In genomic region chr2:120251863-120252206, GRCh38 we compare ENCODE assay signal across 8 cellular contexts. TPM values are rescaled to one million over a fixed set of nuclear protein-coding genes. Genes with fewer than 3 reads are reported as not detected.
DNase-seq lines count a peak whose midpoint lies in the region; ATAC-seq and TF ChIP-seq lines count a peak whose summit lies in the region.

No MANE protein-coding gene starts in this region.

- H3K4me3 Mint-ChIP-seq in naive thymus-derived CD4-positive, alpha-beta T cell: peak overlapping the region; percentile 94 to 100 (median 98)

- H2AFZ ChIP-seq in Loucy (ENCODE audit: low read length): peak overlapping the region; percentile 99

- ATAC-seq in naive thymus-derived CD4-positive, alpha-beta T cell: no peak
- no peak for ATAC-seq in HG02981 (IDR thresholded peaks at IDR 0.05; ENCODE audit: unreplicated experiment)

- H3K9me3 Mint-ChIP-seq in naive thymus-derived CD4-positive, alpha-beta T cell: peaks cover 0 to 7% (median 0%) of the 10 kb centered on the region in 11 donors

- POLR2A ChIA-PET in naive thymus-derived CD4-positive, alpha-beta T cell (lab: Charles Lee): interaction anchor here (0.5 to 8.6 kb wide), 10 partner anchors 19 to 573 kb away, joined by 3 to 73 read pairs (median 4); partner anchors contain the start of genes TMEM177 and TMEM185B

- peaks cover 31% of the 10 kb centered on the region for H3K79me2 ChIP-seq in Loucy (ENCODE audit: insufficient read depth, low read length)

- peaks cover 0 to 29% (median 0%) of the 10 kb centered on the region in 5 donors for H3K36me3 Mint-ChIP-seq in naive thymus-derived CD4-positive, alpha-beta T cell

- no peaks in the 10 kb centered on the region for H3K9me2 ChIP-seq in Loucy (replicated peaks; ENCODE audit: low read depth, low read length)

- intact Hi-C loops in naive thymus-derived CD4-positive, alpha-beta T cell (cut with micrococcal nuclease): loop anchor here (1.0 to 5.0 kb wide), 14 partner anchors 9 to 1485 kb away; partner anchors contain the start of genes TMEM185B (in 2 of the 2), C2orf76 (in 1 of the 2), DBI (in 1 of the 2) and EPB41L5 (in 1 of the 2)

- H4K20me1 ChIP-seq in Loucy (ENCODE audit: insufficient read depth, low read length, poor library complexity, severe bottlenecking): no peaks in the 10 kb centered on the region

- H3K4me3 ChIP-seq in BE2C (ENCODE audit: low read depth, low read length) (peak overlapping the region; percentile 62), Loucy (ENCODE audit: low read length, poor library complexity, severe bottlenecking) (peak overlapping the region; percentile 79), choroid plexus epithelial cell (ENCODE audit: low read depth, low read length) (peak overlapping the region; percentile 84)
- peak overlapping the region; percentile 81 for H3K4me3 ChIP-seq in naive thymus-derived CD4-positive, alpha-beta T cell (ENCODE audit: low read length)

- DNase-seq in BE2C: no peak
- DNase-seq in choroid plexus epithelial cell (ENCODE audit: low read depth): no peak
- peak in 1 of 9 donors; percentile 14 for DNase-seq in naive thymus-derived CD4-positive, alpha-beta T cell
- no peak for DNase-seq in NCI-H446 treated with DMSO at 0.1 percent for 48 hours (lab: John Stamatoyannopoulos, UW)
- DNase-seq in NCI-H187 (lab: John Stamatoyannopoulos, UW): no peak
- DNase-seq in DMS 273 treated with DMSO at 0.1 percent for 48 hours (lab: John Stamatoyannopoulos, UW): no peak

- H3F3A ChIP-seq in Loucy (ENCODE audit: low read depth): no peaks in the 10 kb centered on the region

- peaks cover 27 to 71% (median 45%) of the 10 kb centered on the region in 7 donors for H3K4me1 Mint-ChIP-seq in naive thymus-derived CD4-positive, alpha-beta T cell

- CTCF ChIA-PET in naive thymus-derived CD4-positive, alpha-beta T cell (lab: Charles Lee): interaction anchor here (0.6 to 1.7 kb wide), 2 partner anchors 72 to 75 kb away, joined by 3 to 4 read pairs; no protein-coding TSS in a partner anchor

- peak overlapping the region; percentile 87 to 98 (median 95) for H3K27ac Mint-ChIP-seq in naive thymus-derived CD4-positive, alpha-beta T cell

- TF ChIP-seq CTCF in BE2C (IDR thresholded peaks at IDR 0.05; ENCODE audit: low read depth, low read length) (no peak), Loucy (conservative IDR thresholded peaks at IDR 0.05; ENCODE audit: low read length) (no peak), choroid plexus epithelial cell (conservative IDR thresholded peaks at IDR 0.05; ENCODE audit: low read depth, low read length) (no peak)

- no peaks in the 10 kb centered on the region for H3K27me3 ChIP-seq in BE2C
- no peaks in the 10 kb centered on the region for H3K27me3 ChIP-seq in Loucy (ENCODE audit: insufficient read depth, low read length, poor library complexity, severe bottlenecking)
- no peaks in the 10 kb centered on the region for H3K27me3 ChIP-seq in naive thymus-derived CD4-positive, alpha-beta T cell (ENCODE audit: control insufficient read depth in 2 of 2, insufficient read depth in 2 of 2, low read length in 2 of 2)

- peaks cover 0 to 9% (median 4%) of the 10 kb centered on the region in 5 donors for H3K27me3 Mint-ChIP-seq in naive thymus-derived CD4-positive, alpha-beta T cell

- H3K36me3 ChIP-seq in BE2C: no peaks in the 10 kb centered on the region
- H3K36me3 ChIP-seq in Loucy (ENCODE audit: insufficient read depth, low read length): no peaks in the 10 kb centered on the region
- H3K36me3 ChIP-seq in naive thymus-derived CD4-positive, alpha-beta T cell (ENCODE audit: control insufficient read depth in 2 of 3, insufficient read depth in 3 of 3, low read length in 3 of 3): peaks cover 0 to 4% (median 0%) of the 10 kb centered on the region in 3 experiments

- H3K27ac ChIP-seq in naive thymus-derived CD4-positive, alpha-beta T cell (ENCODE audit: low read depth, low read length): peak overlapping the region; percentile 76

- H3K4me2 ChIP-seq in Loucy (ENCODE audit: low read depth, low read length, poor library complexity, severe bottlenecking): peak overlapping the region; percentile 95

- H3K9me3 ChIP-seq in BE2C (no peaks in the 10 kb centered on the region), Loucy (ENCODE audit: insufficient read depth, low read depth, low read length) (no peaks in the 10 kb centered on the region)
- no peaks in the 10 kb centered on the region for H3K9me3 ChIP-seq in naive thymus-derived CD4-positive, alpha-beta T cell (ENCODE audit: control insufficient read depth in 2 of 3, low read length in 3 of 3)

- H3K4me1 ChIP-seq in BE2C (peaks cover 6% of the 10 kb centered on the region), Loucy (ENCODE audit: insufficient read depth, low read length, poor library complexity, severe bottlenecking) (peaks cover 53% of the 10 kb centered on the region)
- peaks cover 16% of the 10 kb centered on the region in 2 donors for H3K4me1 ChIP-seq in naive thymus-derived CD4-positive, alpha-beta T cell (ENCODE audit: control insufficient read depth in 2 of 2, insufficient read depth in 2 of 2, low read length in 2 of 2)

- H3K9ac ChIP-seq in Loucy (ENCODE audit: low read depth, low read length, poor library complexity, severe bottlenecking): peak overlapping the region; percentile 70

RNA-seq across cellular contexts. Expression of gene RALB, which starts 0.8 kb away (rescaled TPM):
- polyA plus RNA-seq in BE2C (2012; ENCODE audit: insufficient read depth, insufficient read length, low read depth): 45.6 TPM
- total RNA-seq in naive thymus-derived CD4-positive, alpha-beta T cell: 100 to 1,000 TPM in 1 of 5 experiments, 10 to 100 TPM in 3, 1 to 10 TPM in 1; 8.7 to 119 (median 11.6) TPM
- 10 to 100 TPM; 25.9 to 28.2 TPM for polyA plus RNA-seq in naive thymus-derived CD4-positive, alpha-beta T cell

RNA-seq across cellular contexts. Expression of gene TMEM185B, which starts 28.6 kb away (rescaled TPM):
- polyA plus RNA-seq in BE2C (2012; ENCODE audit: insufficient read depth, insufficient read length, low read depth): 19.6 TPM
- total RNA-seq in naive thymus-derived CD4-positive, alpha-beta T cell: 10 to 100 TPM; 14.9 to 36.8 (median 19.5) TPM
- polyA plus RNA-seq in naive thymus-derived CD4-positive, alpha-beta T cell: 10 to 100 TPM; 17.9 to 19.6 TPM
